12 cellular contexts compared by ENCODE assay signal in genomic region chr3:14810070-14810732, GRCh38. TPM values are rescaled to one million over a fixed set of nuclear protein-coding genes. Genes with fewer than 3 reads are reported as not detected.
A peak's percentile ranks its signal among the peaks of the same experiment; 100 is the strongest.
DNase-seq lines count a peak whose midpoint lies in the region; ATAC-seq and TF ChIP-seq lines count a peak whose summit lies in the region.
"Had no signal": no experiment of that assay in that cellular context is flagged by ENCODE, and none has a peak within 500 bp of the region (broad histone marks: within the 10 kb centered on the region; RNA-seq: fewer than 3 reads in every experiment).

No MANE protein-coding gene starts in this region.

- H3K27ac Mint-ChIP-seq in stimulated activated effector memory CD8-positive, alpha-beta T cell treated with anti-CD3 and anti-CD28 coated beads, Interleukin-12 subunit alpha, Interleukin-12 subunit beta, amount 100 ng/mL, for 72 hours: no peak overlapping the region
- H3K27ac Mint-ChIP-seq: CD4-positive, alpha-beta T cell; HFFc6; stimulated activated naive B cell treated with anti-CD40 and anti-IgM and Interleukin-4, amounts not matched to agents 10 μg/mL and 1 μg/mL and 100 μg/mL, for 72 hours; T-helper 1 cell treated with Interleukin-12 subunit alpha and Interleukin-12 subunit beta and Interleukin-4 antibody, amounts not matched to agents 30 μg/mL and 1 μg/mL, for 36 hours had no signal

- H3K9me3 ChIP-seq in BE2C: no peaks in the 10 kb centered on the region

- peak overlapping the region; percentile 80 for H3K4me3 ChIP-seq in coronary artery
- no peak overlapping the region for H3K4me3 ChIP-seq in BE2C (ENCODE audit: low read depth, low read length)

- intact Hi-C loops in sciatic nerve (cut with DNase I): no loop called here

- peaks cover 12% of the 10 kb centered on the region for H3K4me1 Mint-ChIP-seq in stimulated activated effector memory CD8-positive, alpha-beta T cell treated with anti-CD3 and anti-CD28 coated beads, Interleukin-12 subunit alpha, Interleukin-12 subunit beta, amount 100 ng/mL, for 72 hours

- ATAC-seq in sciatic nerve: peak; percentile 53
- no peak for ATAC-seq in stimulated activated effector memory CD8-positive, alpha-beta T cell treated with anti-CD3 and anti-CD28 coated beads, Interleukin-12 subunit alpha, Interleukin-12 subunit beta, amount 100 ng/mL, for 72 hours
- ATAC-seq: stimulated activated naive B cell treated with anti-CD40 and anti-IgM and Interleukin-4, amounts not matched to agents 10 μg/mL and 1 μg/mL and 100 μg/mL, for 72 hours had no signal

- no peaks in the 10 kb centered on the region for H3K9me3 Mint-ChIP-seq in stimulated activated effector memory CD8-positive, alpha-beta T cell treated with anti-CD3 and anti-CD28 coated beads, Interleukin-12 subunit alpha, Interleukin-12 subunit beta, amount 100 ng/mL, for 72 hours
- H3K9me3 Mint-ChIP-seq: CD4-positive, alpha-beta T cell; HFFc6; stimulated activated naive B cell treated with anti-CD40 and anti-IgM and Interleukin-4, amounts not matched to agents 10 μg/mL and 1 μg/mL and 100 μg/mL, for 72 hours; T-helper 1 cell treated with Interleukin-12 subunit alpha and Interleukin-12 subunit beta and Interleukin-4 antibody, amounts not matched to agents 30 μg/mL and 1 μg/mL, for 36 hours had no signal

- DNase-seq in GM03348 (ENCODE audit: low spot score) (peak; percentile 48), coronary artery (ENCODE audit: low spot score) (no peak), iris pigment epithelial cell (ENCODE audit: low read depth) (peak; percentile 5), sciatic nerve (ENCODE audit: low spot score) (no peak), BE2C (no peak), OCI-M2 (lab: John Stamatoyannopoulos, UW; ENCODE audit: unreplicated experiment) (no peak), SHP77 treated with DMSO at 0.1 percent for 48 hours (lab: John Stamatoyannopoulos, UW) (no peak)
- no peak for DNase-seq in stimulated activated effector memory CD8-positive, alpha-beta T cell treated with anti-CD3 and anti-CD28 coated beads, Interleukin-12 subunit alpha, Interleukin-12 subunit beta, amount 100 ng/mL, for 72 hours (ENCODE audit: low spot score in 2 of 2)
- DNase-seq: CD4-positive, alpha-beta T cell; HFFc6; stimulated activated naive B cell treated with anti-CD40 and anti-IgM and Interleukin-4, amounts not matched to agents 10 μg/mL and 1 μg/mL and 100 μg/mL, for 72 hours had no signal

- peak overlapping the region; percentile 82 to 87 for H3K27ac ChIP-seq in coronary artery

- peaks cover 15% of the 10 kb centered on the region for H3K27me3 ChIP-seq in BE2C

- H3K4me1 ChIP-seq in BE2C: no peaks in the 10 kb centered on the region

- H3K36me3 Mint-ChIP-seq in stimulated activated effector memory CD8-positive, alpha-beta T cell treated with anti-CD3 and anti-CD28 coated beads, Interleukin-12 subunit alpha, Interleukin-12 subunit beta, amount 100 ng/mL, for 72 hours: no peaks in the 10 kb centered on the region
- H3K36me3 Mint-ChIP-seq: stimulated activated naive B cell treated with anti-CD40 and anti-IgM and Interleukin-4, amounts not matched to agents 10 μg/mL and 1 μg/mL and 100 μg/mL, for 72 hours had no signal

- H3K36me3 ChIP-seq in BE2C: no peaks in the 10 kb centered on the region

- no peak for TF ChIP-seq CTCF in coronary artery (IDR thresholded peaks at IDR 0.05)
- no peak for TF ChIP-seq CTCF in BE2C (IDR thresholded peaks at IDR 0.05; ENCODE audit: low read depth, low read length)

- H3K4me3 Mint-ChIP-seq in stimulated activated effector memory CD8-positive, alpha-beta T cell treated with anti-CD3 and anti-CD28 coated beads, Interleukin-12 subunit alpha, Interleukin-12 subunit beta, amount 100 ng/mL, for 72 hours: no peak overlapping the region
- H3K4me3 Mint-ChIP-seq: CD4-positive, alpha-beta T cell; HFFc6; T-helper 1 cell treated with Interleukin-12 subunit alpha and Interleukin-12 subunit beta and Interleukin-4 antibody, amounts not matched to agents 30 μg/mL and 1 μg/mL, for 36 hours had no signal

RNA-seq across cellular contexts. Expression of gene FGD5, which starts 8.6 kb away (rescaled TPM):
- 57.4 TPM for total RNA-seq in sciatic nerve
- 0.39 TPM for polyA plus RNA-seq in BE2C (2012; ENCODE audit: insufficient read depth, insufficient read length, low read depth)
- total RNA-seq: CD4-positive, alpha-beta T cell; HFFc6 had no signal

Comparison
In these comparisons a context has a peak if more than half of its experiments do, and no peak if none do; other contexts are left out.
1. DNase-seq: peak in GM03348 (single experiment) and iris pigment epithelial cell (single experiment); none in coronary artery (single experiment), sciatic nerve (single experiment), BE2C (single experiment), OCI-M2 (single experiment), SHP77 treated with DMSO at 0.1 percent for 48 hours (single experiment) and stimulated activated effector memory CD8-positive, alpha-beta T cell treated with anti-CD3 and anti-CD28 coated beads, Interleukin-12 subunit alpha, Interleukin-12 subunit beta, amount 100 ng/mL, for 72 hours (0 of 2).